8 cellular contexts compared by ENCODE assay signal in genomic region chr10:7409045-7409731, GRCh38. TPM values are rescaled to one million over a fixed set of nuclear protein-coding genes. Genes with fewer than 3 reads are reported as not detected.
DNase-seq lines count a peak whose midpoint lies in the region; ATAC-seq and TF ChIP-seq lines count a peak whose summit lies in the region.

No MANE protein-coding gene starts in this region.

- no peaks in the 10 kb centered on the region for H3K9me3 Mint-ChIP-seq in activated CD4-positive, alpha-beta T cell treated with anti-CD3 and anti-CD28 coated beads, Interleukin-2, amount 10 ng/mL, durations not matched to agents 7 days and 5 days
- no peaks in the 10 kb centered on the region for H3K9me3 Mint-ChIP-seq in endodermal cell
- no peaks in the 10 kb centered on the region for H3K9me3 Mint-ChIP-seq in natural killer cell treated with Interleukin-12 subunit alpha and Interleukin-12 subunit beta and Interleukin-15 and Interleukin-18, amount 100 ng/mL, for 72 hours

- H3K36me3 ChIP-seq in endodermal cell (ENCODE audit: control insufficient read depth, insufficient read depth, low read length) (no peaks in the 10 kb centered on the region), tibial artery (no peaks in the 10 kb centered on the region)

- 0 to 1% methylated on average over 9 to 38 of the region's 38 CpGs for WGBS in endodermal cell (ENCODE audit: insufficient coverage in 1 of 2, insufficient read length in 1 of 2), 2 experiments

- H3K9me3 ChIP-seq in endodermal cell (ENCODE audit: control insufficient read depth, low read length) (no peaks in the 10 kb centered on the region), tibial artery (no peaks in the 10 kb centered on the region)

- ATAC-seq in GM18907 (IDR thresholded peaks at IDR 0.05; ENCODE audit: unreplicated experiment) (peak; percentile 48), HG03460 (IDR thresholded peaks at IDR 0.05; ENCODE audit: unreplicated experiment) (peak; percentile 38)
- ATAC-seq in natural killer cell treated with Interleukin-12 subunit alpha and Interleukin-12 subunit beta and Interleukin-15 and Interleukin-18, amount 100 ng/mL, for 72 hours, result peak; percentile 62 to 63

- H3K4me3 Mint-ChIP-seq in activated CD4-positive, alpha-beta T cell treated with anti-CD3 and anti-CD28 coated beads, Interleukin-2, amount 10 ng/mL, durations not matched to agents 7 days and 5 days, result peak overlapping the region; percentile 80
- H3K4me3 Mint-ChIP-seq in endodermal cell, result peak overlapping the region; percentile 76
- peak overlapping the region; percentile 98 for H3K4me3 Mint-ChIP-seq in natural killer cell treated with Interleukin-12 subunit alpha and Interleukin-12 subunit beta and Interleukin-15 and Interleukin-18, amount 100 ng/mL, for 72 hours

- H3K27me3 Mint-ChIP-seq in activated CD4-positive, alpha-beta T cell treated with anti-CD3 and anti-CD28 coated beads, Interleukin-2, amount 10 ng/mL, durations not matched to agents 7 days and 5 days, result peaks cover 24% of the 10 kb centered on the region
- H3K27me3 Mint-ChIP-seq in endodermal cell (ENCODE audit: insufficient read depth), result peaks cover 77% of the 10 kb centered on the region
- H3K27me3 Mint-ChIP-seq in natural killer cell treated with Interleukin-12 subunit alpha and Interleukin-12 subunit beta and Interleukin-15 and Interleukin-18, amount 100 ng/mL, for 72 hours, result no peaks in the 10 kb centered on the region

- TF ChIP-seq CTCF in 22Rv1 (IDR thresholded peaks at IDR 0.05) (no peak), endodermal cell (conservative IDR thresholded peaks at IDR 0.05) (no peak), tibial artery (IDR thresholded peaks at IDR 0.05) (no peak)

- CTCF ChIA-PET in activated CD4-positive, alpha-beta T cell treated with anti-CD3 and anti-CD28 coated beads, Interleukin-2, amount 10 ng/mL, durations not matched to agents 7 days and 5 days (lab: Charles Lee), result interaction anchor here (0.5 to 2.0 kb wide), 9 partner anchors 11 to 293 kb away, joined by 3 to 7 read pairs (median 4); no protein-coding TSS in a partner anchor

- H3K4me1 ChIP-seq in endodermal cell (ENCODE audit: control insufficient read depth, insufficient read depth, low read length), result no peaks in the 10 kb centered on the region
- peaks cover 0 to 61% (median 46%) of the 10 kb centered on the region in 4 donors for H3K4me1 ChIP-seq in tibial artery

- H3K27ac Mint-ChIP-seq in activated CD4-positive, alpha-beta T cell treated with anti-CD3 and anti-CD28 coated beads, Interleukin-2, amount 10 ng/mL, durations not matched to agents 7 days and 5 days, result peak overlapping the region; percentile 92
- H3K27ac Mint-ChIP-seq in endodermal cell, result no peak overlapping the region
- H3K27ac Mint-ChIP-seq in natural killer cell treated with Interleukin-12 subunit alpha and Interleukin-12 subunit beta and Interleukin-15 and Interleukin-18, amount 100 ng/mL, for 72 hours, result peak overlapping the region; percentile 92 to 95

- intact Hi-C loops in tibial artery (cut with DNase I; ENCODE audit: low total_unique reads), result no loop called here

- peaks cover 19% of the 10 kb centered on the region for H3K36me3 Mint-ChIP-seq in activated CD4-positive, alpha-beta T cell treated with anti-CD3 and anti-CD28 coated beads, Interleukin-2, amount 10 ng/mL, durations not matched to agents 7 days and 5 days (ENCODE audit: low read depth)
- H3K36me3 Mint-ChIP-seq in endodermal cell (ENCODE audit: low read depth), result no peaks in the 10 kb centered on the region
- H3K36me3 Mint-ChIP-seq in natural killer cell treated with Interleukin-12 subunit alpha and Interleukin-12 subunit beta and Interleukin-15 and Interleukin-18, amount 100 ng/mL, for 72 hours, result peaks cover 18% of the 10 kb centered on the region

- POLR2A ChIA-PET in activated CD4-positive, alpha-beta T cell treated with anti-CD3 and anti-CD28 coated beads, Interleukin-2, amount 10 ng/mL, durations not matched to agents 7 days and 5 days (lab: Charles Lee), result interaction anchor here (0.7 to 0.8 kb wide), 2 partner anchors 23 to 176 kb away, joined by 3 to 4 read pairs; no protein-coding TSS in a partner anchor

- H3K4me1 Mint-ChIP-seq in activated CD4-positive, alpha-beta T cell treated with anti-CD3 and anti-CD28 coated beads, Interleukin-2, amount 10 ng/mL, durations not matched to agents 7 days and 5 days, result peaks cover 57% of the 10 kb centered on the region
- peaks cover 38% of the 10 kb centered on the region for H3K4me1 Mint-ChIP-seq in endodermal cell
- H3K4me1 Mint-ChIP-seq in natural killer cell treated with Interleukin-12 subunit alpha and Interleukin-12 subunit beta and Interleukin-15 and Interleukin-18, amount 100 ng/mL, for 72 hours (ENCODE audit: low read depth in 2 of 2), result peaks cover 53 to 62% of the 10 kb centered on the region in 2 donors

- peaks cover 72% of the 10 kb centered on the region for H3K27me3 ChIP-seq in endodermal cell (ENCODE audit: control insufficient read depth, insufficient read depth, low read length, poor library complexity, severe bottlenecking)
- H3K27me3 ChIP-seq in tibial artery, result peaks cover 0 to 68% of the 10 kb centered on the region in 2 donors

- H3K27ac ChIP-seq in 22Rv1, result peak overlapping the region; percentile 69
- H3K27ac ChIP-seq in endodermal cell (ENCODE audit: low read depth, low read length), result no peak overlapping the region
- no peak overlapping the region for H3K27ac ChIP-seq in tibial artery

- peak; percentile 62 for DNase-seq in activated CD4-positive, alpha-beta T cell treated with anti-CD3 and anti-CD28 coated beads, Interleukin-2, amount 10 ng/mL, durations not matched to agents 7 days and 5 days
- peak; percentile 79 for DNase-seq in endodermal cell
- peak; percentile 77 for DNase-seq in natural killer cell treated with Interleukin-12 subunit alpha and Interleukin-12 subunit beta and Interleukin-15 and Interleukin-18, amount 100 ng/mL, for 72 hours (ENCODE audit: low spot score)
- DNase-seq in tibial artery, result no peak
- DNase-seq in DMS153 (lab: John Stamatoyannopoulos, UW), result no peak

- H3K4me3 ChIP-seq in endodermal cell (ENCODE audit: low read length) (peak overlapping the region; percentile 94), tibial artery (peak overlapping the region; percentile 55 to 68)

- H3K9ac ChIP-seq in endodermal cell (ENCODE audit: extremely low read depth, low read length, poor library complexity, severe bottlenecking), result no peak overlapping the region

RNA-seq across cellular contexts. Expression of gene SFMBT2, which starts 1.6 kb away (rescaled TPM):
- 10 to 100 TPM; 31.9 to 32.3 TPM for total RNA-seq in activated CD4-positive, alpha-beta T cell treated with anti-CD3 and anti-CD28 coated beads, Interleukin-2, amount 10 ng/mL, durations not matched to agents 7 days and 5 days
- 1 to 10 TPM; 3.9 to 5.3 TPM for total RNA-seq in endodermal cell
- 3.0 TPM for polyA plus RNA-seq in endodermal cell (2013, experiment 1 of 2)
- polyA plus RNA-seq in endodermal cell (2013, experiment 2 of 2), result 2.6 TPM
- 100 to 1,000 TPM in 1 of 2 donors, 10 to 100 TPM in 1; 94.9 to 101 TPM for total RNA-seq in natural killer cell treated with Interleukin-12 subunit alpha and Interleukin-12 subunit beta and Interleukin-15 and Interleukin-18, amount 100 ng/mL, for 72 hours

Comparison
In these comparisons a context has a peak if more than half of its experiments do, and no peak if none do; other contexts are left out.
1. DNase-seq: peak in activated CD4-positive, alpha-beta T cell treated with anti-CD3 and anti-CD28 coated beads, Interleukin-2, amount 10 ng/mL, durations not matched to agents 7 days and 5 days (single experiment), endodermal cell (single experiment) and natural killer cell treated with Interleukin-12 subunit alpha and Interleukin-12 subunit beta and Interleukin-15 and Interleukin-18, amount 100 ng/mL, for 72 hours (single experiment); none in tibial artery (0 of 2) and DMS153 (single experiment).
2. RNA of gene SFMBT2, which starts 1.6 kb away (total RNA-seq): 94.9 to 101 TPM in natural killer cell treated with Interleukin-12 subunit alpha and Interleukin-12 subunit beta and Interleukin-15 and Interleukin-18, amount 100 ng/mL, for 72 hours and 31.9 to 32.3 TPM in activated CD4-positive, alpha-beta T cell treated with anti-CD3 and anti-CD28 coated beads, Interleukin-2, amount 10 ng/mL, durations not matched to agents 7 days and 5 days; 3.9 to 5.3 TPM in endodermal cell; every median in the first group is over 4 times any median in the second.
3. Peak in every context shown above with its lines, with median percentiles within 50 percentile points of each other: ATAC-seq and H3K4me3 Mint-ChIP-seq.